In genomic region chr22:18013436-18013835, GRCh38 we compare ENCODE assay signal across 19 cellular contexts. TPM values are rescaled to one million over a fixed set of nuclear protein-coding genes. Genes with fewer than 3 reads are reported as not detected.
DNase-seq lines count a peak whose midpoint lies in the region; ATAC-seq and TF ChIP-seq lines count a peak whose summit lies in the region.
"Had no signal": no experiment of that assay in that cellular context is flagged by ENCODE, and none has a peak within 500 bp of the region (broad histone marks: within the 10 kb centered on the region; RNA-seq: fewer than 3 reads in every experiment).

No MANE protein-coding gene starts in this region.

- DNase-seq in SK-N-MC (ENCODE audit: low read depth, low spot score) (no peak), activated B cell treated with CpG ODN at 0.5 μM for 24 hours (no peak), sciatic nerve (ENCODE audit: low spot score) (peak; percentile 19), NOMO-1 (lab: John Stamatoyannopoulos, UW; ENCODE audit: unreplicated experiment in 2 of 2) (no peak)
- DNase-seq: ACHN; BE2C; C1 segment of cervical spinal cord; CD4-positive, CD25-positive, alpha-beta regulatory T cell; CD8-positive, alpha-beta memory T cell; COR-L47; DMS 273 treated with DMSO at 0.1 percent for 48 hours; DMS53; DND-41; EL; GM23248 had no signal

- H3K9ac ChIP-seq in SK-N-MC (ENCODE audit: insufficient read length): no peak overlapping the region
- H3K9ac ChIP-seq: GM23248 had no signal

- no peaks in the 10 kb centered on the region for H3K9me3 Mint-ChIP-seq in activated B cell treated with CpG ODN at 0.5 μM for 24 hours
- H3K9me3 Mint-ChIP-seq: CD4-positive, CD25-positive, alpha-beta regulatory T cell; CD8-positive, alpha-beta memory T cell had no signal

- H3K4me3 Mint-ChIP-seq in activated B cell treated with CpG ODN at 0.5 μM for 24 hours: no peak overlapping the region
- H3K4me3 Mint-ChIP-seq: CD4-positive, CD25-positive, alpha-beta regulatory T cell; CD8-positive, alpha-beta memory T cell had no signal

- no peak for ATAC-seq in activated B cell treated with CpG ODN at 0.5 μM for 24 hours (ENCODE audit: low read depth)
- ATAC-seq in sciatic nerve: no peak
- no peak for ATAC-seq in GM19351 (IDR thresholded peaks at IDR 0.05; ENCODE audit: unreplicated experiment)
- ATAC-seq in HG03432 (IDR thresholded peaks at IDR 0.05; ENCODE audit: unreplicated experiment): no peak
- ATAC-seq: GM12878 had no signal

- POLR2A ChIA-PET in activated B cell treated with CpG ODN at 0.5 μM for 24 hours (lab: Charles Lee): interaction anchor here (1.3 to 3.3 kb wide), 2 partner anchors 11 to 17 kb away, joined by 5 to 28 read pairs; no protein-coding TSS in a partner anchor

- H3K9me3 ChIP-seq in SK-N-MC (ENCODE audit: low read depth, low read length): no peaks in the 10 kb centered on the region
- H3K9me3 ChIP-seq: BE2C, HAP-1 had no signal

- peaks cover 40% of the 10 kb centered on the region for H3K4me1 Mint-ChIP-seq in activated B cell treated with CpG ODN at 0.5 μM for 24 hours
- H3K4me1 Mint-ChIP-seq: CD4-positive, CD25-positive, alpha-beta regulatory T cell; CD8-positive, alpha-beta memory T cell had no signal

- H3K36me3 ChIP-seq in SK-N-MC (ENCODE audit: insufficient read depth, low read length): no peaks in the 10 kb centered on the region; the same call in 1 of the 2 replicates
- H3K36me3 ChIP-seq: BE2C, HAP-1 had no signal

- no peaks in the 10 kb centered on the region for H3K36me3 Mint-ChIP-seq in activated B cell treated with CpG ODN at 0.5 μM for 24 hours (ENCODE audit: low read depth)
- H3K36me3 Mint-ChIP-seq: CD4-positive, CD25-positive, alpha-beta regulatory T cell; CD8-positive, alpha-beta memory T cell had no signal

- intact Hi-C loops in activated B cell treated with CpG ODN at 0.5 μM for 24 hours (cut with micrococcal nuclease) (no loop called here), sciatic nerve (cut with DNase I) (no loop called here)

- no peak overlapping the region for H3K4me3 ChIP-seq in SK-N-MC
- H3K4me3 ChIP-seq: GM12878, GM23248, HAP-1 had no signal

- H3K27me3 Mint-ChIP-seq in activated B cell treated with CpG ODN at 0.5 μM for 24 hours: no peaks in the 10 kb centered on the region

- H3K27ac Mint-ChIP-seq in activated B cell treated with CpG ODN at 0.5 μM for 24 hours: peak overlapping the region; percentile 19
- H3K27ac Mint-ChIP-seq: CD4-positive, CD25-positive, alpha-beta regulatory T cell; CD8-positive, alpha-beta memory T cell had no signal

- CTCF ChIA-PET in activated B cell treated with CpG ODN at 0.5 μM for 24 hours (lab: Charles Lee): no interaction called here

- no peak for TF ChIP-seq CTCF in activated B cell treated with CpG ODN at 0.5 μM for 24 hours (IDR thresholded peaks at IDR 0.05)

- peak overlapping the region; percentile 75; the same call in 1 of the 2 replicates for H3K27ac ChIP-seq in SK-N-MC
- H3K27ac ChIP-seq: GM23248 had no signal

RNA-seq across cellular contexts. Expression of gene MICAL3, which starts 10.9 kb away (rescaled TPM):
- total RNA-seq in activated B cell treated with CpG ODN at 0.5 μM for 24 hours: 232 and 257 TPM in 2 replicates
- 131 TPM for total RNA-seq in sciatic nerve
